Comparison of ENCODE assay signal across 2 cellular contexts in the genomic region with DNA sequence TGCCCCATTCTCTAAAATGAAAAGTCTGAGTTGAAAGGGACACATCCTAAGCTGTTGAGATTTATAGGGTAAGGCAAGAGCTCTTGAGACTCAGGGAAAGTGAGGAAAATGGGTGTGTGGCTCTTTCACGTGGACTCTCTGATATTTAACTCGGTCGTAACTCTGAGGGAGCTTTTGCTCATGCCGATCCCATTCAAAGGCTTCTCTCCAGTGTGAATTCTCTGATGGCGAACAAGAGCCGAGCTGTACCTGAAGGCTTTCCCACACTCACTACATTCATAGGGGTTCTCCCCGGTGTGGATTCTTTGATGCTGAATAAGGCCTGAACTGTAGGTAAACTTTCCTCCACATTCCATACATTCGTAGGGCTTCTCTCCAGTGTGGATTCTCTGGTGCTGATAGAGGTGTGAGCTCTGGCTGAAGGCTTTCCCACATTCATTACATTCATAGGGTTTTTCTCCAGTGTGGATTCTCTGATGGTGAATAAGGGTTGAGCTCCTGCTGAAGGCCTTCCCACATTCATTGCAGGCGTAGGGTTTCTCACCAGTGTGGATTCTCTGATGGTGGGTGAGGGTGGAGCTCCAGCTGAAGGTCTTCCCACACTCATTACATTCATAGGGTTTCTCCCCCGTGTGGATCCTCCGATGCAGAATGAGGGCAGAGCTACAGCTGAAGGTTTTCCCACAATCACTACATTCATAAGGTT.
TF ChIP-seq lines count a peak whose summit lies in the region.

No MANE protein-coding gene starts in this region.

TF ChIP-seq in GM23338, 12 proteins besides CTCF, POLR2A, EP300 and RAD21 (continues in another document):
- no peak for TF ChIP-seq POLR2AphosphoS5 (IDR thresholded peaks at IDR 0.05; ENCODE audit: low read depth)
- TF ChIP-seq CREB1 (CRISPR knock-in tag; IDR thresholded peaks at IDR 0.05; ENCODE audit: low read depth), result no peak
- no peak for TF ChIP-seq STAT1 (IDR thresholded peaks at IDR 0.05; ENCODE audit: unreplicated experiment)
- no peak for TF ChIP-seq NANOG (IDR thresholded peaks at IDR 0.05; ENCODE audit: borderline replicate concordance)
- no peak for TF ChIP-seq ZNF331 (CRISPR knock-in tag; IDR thresholded peaks at IDR 0.05; ENCODE audit: low read depth)
- no peak for TF ChIP-seq ZNF114 (CRISPR knock-in tag; IDR thresholded peaks at IDR 0.05)
- no peak for TF ChIP-seq EZH2 (IDR thresholded peaks at IDR 0.05; ENCODE audit: low read depth, unreplicated experiment)
- TF ChIP-seq, protein P1, sequence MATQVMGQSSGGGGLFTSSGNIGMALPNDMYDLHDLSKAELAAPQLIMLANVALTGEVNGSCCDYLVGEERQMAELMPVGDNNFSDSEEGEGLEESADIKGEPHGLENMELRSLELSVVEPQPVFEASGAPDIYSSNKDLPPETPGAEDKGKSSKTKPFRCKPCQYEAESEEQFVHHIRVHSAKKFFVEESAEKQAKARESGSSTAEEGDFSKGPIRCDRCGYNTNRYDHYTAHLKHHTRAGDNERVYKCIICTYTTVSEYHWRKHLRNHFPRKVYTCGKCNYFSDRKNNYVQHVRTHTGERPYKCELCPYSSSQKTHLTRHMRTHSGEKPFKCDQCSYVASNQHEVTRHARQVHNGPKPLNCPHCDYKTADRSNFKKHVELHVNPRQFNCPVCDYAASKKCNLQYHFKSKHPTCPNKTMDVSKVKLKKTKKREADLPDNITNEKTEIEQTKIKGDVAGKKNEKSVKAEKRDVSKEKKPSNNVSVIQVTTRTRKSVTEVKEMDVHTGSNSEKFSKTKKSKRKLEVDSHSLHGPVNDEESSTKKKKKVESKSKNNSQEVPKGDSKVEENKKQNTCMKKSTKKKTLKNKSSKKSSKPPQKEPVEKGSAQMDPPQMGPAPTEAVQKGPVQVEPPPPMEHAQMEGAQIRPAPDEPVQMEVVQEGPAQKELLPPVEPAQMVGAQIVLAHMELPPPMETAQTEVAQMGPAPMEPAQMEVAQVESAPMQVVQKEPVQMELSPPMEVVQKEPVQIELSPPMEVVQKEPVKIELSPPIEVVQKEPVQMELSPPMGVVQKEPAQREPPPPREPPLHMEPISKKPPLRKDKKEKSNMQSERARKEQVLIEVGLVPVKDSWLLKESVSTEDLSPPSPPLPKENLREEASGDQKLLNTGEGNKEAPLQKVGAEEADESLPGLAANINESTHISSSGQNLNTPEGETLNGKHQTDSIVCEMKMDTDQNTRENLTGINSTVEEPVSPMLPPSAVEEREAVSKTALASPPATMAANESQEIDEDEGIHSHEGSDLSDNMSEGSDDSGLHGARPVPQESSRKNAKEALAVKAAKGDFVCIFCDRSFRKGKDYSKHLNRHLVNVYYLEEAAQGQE (IDR thresholded peaks at IDR 0.05; ENCODE audit: unreplicated experiment), result no peak
- TF ChIP-seq JUNB (IDR thresholded peaks at IDR 0.05; ENCODE audit: unreplicated experiment), result no peak
- TF ChIP-seq, protein P2, sequence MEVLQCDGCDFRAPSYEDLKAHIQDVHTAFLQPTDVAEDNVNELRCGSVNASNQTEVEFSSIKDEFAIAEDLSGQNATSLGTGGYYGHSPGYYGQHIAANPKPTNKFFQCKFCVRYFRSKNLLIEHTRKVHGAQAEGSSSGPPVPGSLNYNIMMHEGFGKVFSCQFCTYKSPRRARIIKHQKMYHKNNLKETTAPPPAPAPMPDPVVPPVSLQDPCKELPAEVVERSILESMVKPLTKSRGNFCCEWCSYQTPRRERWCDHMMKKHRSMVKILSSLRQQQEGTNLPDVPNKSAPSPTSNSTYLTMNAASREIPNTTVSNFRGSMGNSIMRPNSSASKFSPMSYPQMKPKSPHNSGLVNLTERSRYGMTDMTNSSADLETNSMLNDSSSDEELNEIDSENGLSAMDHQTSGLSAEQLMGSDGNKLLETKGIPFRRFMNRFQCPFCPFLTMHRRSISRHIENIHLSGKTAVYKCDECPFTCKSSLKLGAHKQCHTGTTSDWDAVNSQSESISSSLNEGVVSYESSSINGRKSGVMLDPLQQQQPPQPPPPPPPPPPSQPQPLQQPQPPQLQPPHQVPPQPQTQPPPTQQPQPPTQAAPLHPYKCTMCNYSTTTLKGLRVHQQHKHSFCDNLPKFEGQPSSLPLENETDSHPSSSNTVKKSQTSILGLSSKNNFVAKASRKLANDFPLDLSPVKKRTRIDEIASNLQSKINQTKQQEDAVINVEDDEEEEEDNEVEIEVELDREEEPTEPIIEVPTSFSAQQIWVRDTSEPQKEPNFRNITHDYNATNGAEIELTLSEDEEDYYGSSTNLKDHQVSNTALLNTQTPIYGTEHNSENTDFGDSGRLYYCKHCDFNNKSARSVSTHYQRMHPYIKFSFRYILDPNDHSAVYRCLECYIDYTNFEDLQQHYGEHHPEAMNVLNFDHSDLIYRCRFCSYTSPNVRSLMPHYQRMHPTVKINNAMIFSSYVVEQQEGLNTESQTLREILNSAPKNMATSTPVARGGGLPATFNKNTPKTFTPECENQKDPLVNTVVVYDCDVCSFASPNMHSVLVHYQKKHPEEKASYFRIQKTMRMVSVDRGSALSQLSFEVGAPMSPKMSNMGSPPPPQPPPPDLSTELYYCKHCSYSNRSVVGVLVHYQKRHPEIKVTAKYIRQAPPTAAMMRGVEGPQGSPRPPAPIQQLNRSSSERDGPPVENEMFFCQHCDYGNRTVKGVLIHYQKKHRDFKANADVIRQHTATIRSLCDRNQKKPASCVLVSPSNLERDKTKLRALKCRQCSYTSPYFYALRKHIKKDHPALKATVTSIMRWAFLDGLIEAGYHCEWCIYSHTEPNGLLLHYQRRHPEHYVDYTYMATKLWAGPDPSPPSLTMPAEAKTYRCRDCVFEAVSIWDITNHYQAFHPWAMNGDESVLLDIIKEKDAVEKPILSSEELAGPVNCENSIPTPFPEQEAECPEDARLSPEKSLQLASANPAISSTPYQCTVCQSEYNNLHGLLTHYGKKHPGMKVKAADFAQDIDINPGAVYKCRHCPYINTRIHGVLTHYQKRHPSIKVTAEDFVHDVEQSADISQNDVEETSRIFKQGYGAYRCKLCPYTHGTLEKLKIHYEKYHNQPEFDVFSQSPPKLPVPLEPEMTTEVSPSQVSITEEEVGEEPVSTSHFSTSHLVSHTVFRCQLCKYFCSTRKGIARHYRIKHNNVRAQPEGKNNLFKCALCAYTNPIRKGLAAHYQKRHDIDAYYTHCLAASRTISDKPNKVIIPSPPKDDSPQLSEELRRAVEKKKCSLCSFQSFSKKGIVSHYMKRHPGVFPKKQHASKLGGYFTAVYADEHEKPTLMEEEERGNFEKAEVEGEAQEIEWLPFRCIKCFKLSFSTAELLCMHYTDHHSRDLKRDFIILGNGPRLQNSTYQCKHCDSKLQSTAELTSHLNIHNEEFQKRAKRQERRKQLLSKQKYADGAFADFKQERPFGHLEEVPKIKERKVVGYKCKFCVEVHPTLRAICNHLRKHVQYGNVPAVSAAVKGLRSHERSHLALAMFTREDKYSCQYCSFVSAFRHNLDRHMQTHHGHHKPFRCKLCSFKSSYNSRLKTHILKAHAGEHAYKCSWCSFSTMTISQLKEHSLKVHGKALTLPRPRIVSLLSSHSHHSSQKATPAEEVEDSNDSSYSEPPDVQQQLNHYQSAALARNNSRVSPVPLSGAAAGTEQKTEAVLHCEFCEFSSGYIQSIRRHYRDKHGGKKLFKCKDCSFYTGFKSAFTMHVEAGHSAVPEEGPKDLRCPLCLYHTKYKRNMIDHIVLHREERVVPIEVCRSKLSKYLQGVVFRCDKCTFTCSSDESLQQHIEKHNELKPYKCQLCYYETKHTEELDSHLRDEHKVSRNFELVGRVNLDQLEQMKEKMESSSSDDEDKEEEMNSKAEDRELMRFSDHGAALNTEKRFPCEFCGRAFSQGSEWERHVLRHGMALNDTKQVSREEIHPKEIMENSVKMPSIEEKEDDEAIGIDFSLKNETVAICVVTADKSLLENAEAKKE (CRISPR knock-in tag; IDR thresholded peaks at IDR 0.05), result no peak

TF ChIP-seq in K562, 482 proteins besides CTCF, POLR2A, EP300 and RAD21 (continues in another document):
- peak; percentile 56; the same call in 1 of the 2 replicates for TF ChIP-seq SUPT5H (IDR thresholded peaks at IDR 0.05)
- no peak for TF ChIP-seq ZNF175 (CRISPR knock-in tag; IDR thresholded peaks at IDR 0.05; ENCODE audit: low read depth)
- peak in 1 of 2 experiments; percentile 63; a peak in 2 of 4 replicates for TF ChIP-seq ARNT (IDR thresholded peaks at IDR 0.05)
- TF ChIP-seq, protein P3, sequence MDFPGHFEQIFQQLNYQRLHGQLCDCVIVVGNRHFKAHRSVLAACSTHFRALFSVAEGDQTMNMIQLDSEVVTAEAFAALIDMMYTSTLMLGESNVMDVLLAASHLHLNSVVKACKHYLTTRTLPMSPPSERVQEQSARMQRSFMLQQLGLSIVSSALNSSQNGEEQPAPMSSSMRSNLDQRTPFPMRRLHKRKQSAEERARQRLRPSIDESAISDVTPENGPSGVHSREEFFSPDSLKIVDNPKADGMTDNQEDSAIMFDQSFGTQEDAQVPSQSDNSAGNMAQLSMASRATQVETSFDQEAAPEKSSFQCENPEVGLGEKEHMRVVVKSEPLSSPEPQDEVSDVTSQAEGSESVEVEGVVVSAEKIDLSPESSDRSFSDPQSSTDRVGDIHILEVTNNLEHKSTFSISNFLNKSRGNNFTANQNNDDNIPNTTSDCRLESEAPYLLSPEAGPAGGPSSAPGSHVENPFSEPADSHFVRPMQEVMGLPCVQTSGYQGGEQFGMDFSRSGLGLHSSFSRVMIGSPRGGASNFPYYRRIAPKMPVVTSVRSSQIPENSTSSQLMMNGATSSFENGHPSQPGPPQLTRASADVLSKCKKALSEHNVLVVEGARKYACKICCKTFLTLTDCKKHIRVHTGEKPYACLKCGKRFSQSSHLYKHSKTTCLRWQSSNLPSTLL (IDR thresholded peaks at IDR 0.05), result no peak
- no peak for TF ChIP-seq CHD1 (IDR thresholded peaks at IDR 0.05; ENCODE audit: low read length)
- TF ChIP-seq, protein P4, sequence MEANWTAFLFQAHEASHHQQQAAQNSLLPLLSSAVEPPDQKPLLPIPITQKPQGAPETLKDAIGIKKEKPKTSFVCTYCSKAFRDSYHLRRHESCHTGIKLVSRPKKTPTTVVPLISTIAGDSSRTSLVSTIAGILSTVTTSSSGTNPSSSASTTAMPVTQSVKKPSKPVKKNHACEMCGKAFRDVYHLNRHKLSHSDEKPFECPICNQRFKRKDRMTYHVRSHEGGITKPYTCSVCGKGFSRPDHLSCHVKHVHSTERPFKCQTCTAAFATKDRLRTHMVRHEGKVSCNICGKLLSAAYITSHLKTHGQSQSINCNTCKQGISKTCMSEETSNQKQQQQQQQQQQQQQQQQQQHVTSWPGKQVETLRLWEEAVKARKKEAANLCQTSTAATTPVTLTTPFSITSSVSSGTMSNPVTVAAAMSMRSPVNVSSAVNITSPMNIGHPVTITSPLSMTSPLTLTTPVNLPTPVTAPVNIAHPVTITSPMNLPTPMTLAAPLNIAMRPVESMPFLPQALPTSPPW (CRISPR knock-in tag; IDR thresholded peaks at IDR 0.05), result 0 out of 2 replicates have a peak, but pooled peaks have one; percentile 17
- no peak for TF ChIP-seq SIRT6 (IDR thresholded peaks at IDR 0.05; ENCODE audit: low read depth, low read length)
- TF ChIP-seq NCOA2 (IDR thresholded peaks at IDR 0.05; ENCODE audit: partially characterized antibody in 2 of 2), result no peak
- no peak for TF ChIP-seq POLR2H (tag; IDR thresholded peaks at IDR 0.05; ENCODE audit: low read depth)
- TF ChIP-seq GABPB2 (CRISPR knock-in tag; conservative IDR thresholded peaks at IDR 0.05), result no peak
- TF ChIP-seq, protein P5, sequence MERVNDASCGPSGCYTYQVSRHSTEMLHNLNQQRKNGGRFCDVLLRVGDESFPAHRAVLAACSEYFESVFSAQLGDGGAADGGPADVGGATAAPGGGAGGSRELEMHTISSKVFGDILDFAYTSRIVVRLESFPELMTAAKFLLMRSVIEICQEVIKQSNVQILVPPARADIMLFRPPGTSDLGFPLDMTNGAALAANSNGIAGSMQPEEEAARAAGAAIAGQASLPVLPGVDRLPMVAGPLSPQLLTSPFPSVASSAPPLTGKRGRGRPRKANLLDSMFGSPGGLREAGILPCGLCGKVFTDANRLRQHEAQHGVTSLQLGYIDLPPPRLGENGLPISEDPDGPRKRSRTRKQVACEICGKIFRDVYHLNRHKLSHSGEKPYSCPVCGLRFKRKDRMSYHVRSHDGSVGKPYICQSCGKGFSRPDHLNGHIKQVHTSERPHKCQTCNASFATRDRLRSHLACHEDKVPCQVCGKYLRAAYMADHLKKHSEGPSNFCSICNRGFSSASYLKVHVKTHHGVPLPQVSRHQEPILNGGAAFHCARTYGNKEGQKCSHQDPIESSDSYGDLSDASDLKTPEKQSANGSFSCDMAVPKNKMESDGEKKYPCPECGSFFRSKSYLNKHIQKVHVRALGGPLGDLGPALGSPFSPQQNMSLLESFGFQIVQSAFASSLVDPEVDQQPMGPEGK (CRISPR knock-in tag; IDR thresholded peaks at IDR 0.05; ENCODE audit: borderline replicate concordance), result no peak
- TF ChIP-seq ZBED1 (IDR thresholded peaks at IDR 0.05), result no peak
- TF ChIP-seq, protein P6, sequence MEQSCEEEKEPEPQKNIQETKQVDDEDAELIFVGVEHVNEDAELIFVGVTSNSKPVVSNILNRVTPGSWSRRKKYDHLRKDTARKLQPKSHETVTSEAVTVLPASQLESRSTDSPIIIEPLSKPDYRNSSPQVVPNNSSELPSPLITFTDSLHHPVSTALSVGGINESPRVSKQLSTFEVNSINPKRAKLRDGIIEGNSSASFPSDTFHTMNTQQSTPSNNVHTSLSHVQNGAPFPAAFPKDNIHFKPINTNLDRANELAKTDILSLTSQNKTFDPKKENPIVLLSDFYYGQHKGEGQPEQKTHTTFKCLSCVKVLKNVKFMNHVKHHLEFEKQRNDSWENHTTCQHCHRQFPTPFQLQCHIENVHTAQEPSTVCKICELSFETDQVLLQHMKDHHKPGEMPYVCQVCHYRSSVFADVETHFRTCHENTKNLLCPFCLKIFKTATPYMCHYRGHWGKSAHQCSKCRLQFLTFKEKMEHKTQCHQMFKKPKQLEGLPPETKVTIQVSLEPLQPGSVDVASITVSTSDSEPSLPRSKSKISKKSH (CRISPR knock-in tag; IDR thresholded peaks at IDR 0.05), result peak; percentile 47
- TF ChIP-seq PRMT5 (CRISPR knock-in tag; IDR thresholded peaks at IDR 0.05), result no peak
- no peak for TF ChIP-seq ZNF668 (CRISPR knock-in tag; IDR thresholded peaks at IDR 0.05)
- TF ChIP-seq, protein P7, sequence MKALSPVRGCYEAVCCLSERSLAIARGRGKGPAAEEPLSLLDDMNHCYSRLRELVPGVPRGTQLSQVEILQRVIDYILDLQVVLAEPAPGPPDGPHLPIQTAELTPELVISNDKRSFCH (CRISPR knock-in tag; IDR thresholded peaks at IDR 0.05), result no peak
- TF ChIP-seq, protein P7 (tag; IDR thresholded peaks at IDR 0.05), result no peak
- TF ChIP-seq RBM25 (IDR thresholded peaks at IDR 0.05; ENCODE audit: low read depth, low read length, severe bottlenecking), result peak; percentile 85
- peak; percentile 100 for TF ChIP-seq TRIM28 (IDR thresholded peaks at IDR 0.05)
- no peak for TF ChIP-seq ATF1 (CRISPR knock-in tag; IDR thresholded peaks at IDR 0.05)
- TF ChIP-seq ATF1 (tag; IDR thresholded peaks at IDR 0.05), result no peak
- TF ChIP-seq NR1H2 (CRISPR knock-in tag; IDR thresholded peaks at IDR 0.05), result no peak
- TF ChIP-seq, protein P8, sequence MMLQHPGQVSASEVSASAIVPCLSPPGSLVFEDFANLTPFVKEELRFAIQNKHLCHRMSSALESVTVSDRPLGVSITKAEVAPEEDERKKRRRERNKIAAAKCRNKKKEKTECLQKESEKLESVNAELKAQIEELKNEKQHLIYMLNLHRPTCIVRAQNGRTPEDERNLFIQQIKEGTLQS (IDR thresholded peaks at IDR 0.05), result no peak
- TF ChIP-seq, protein P8 (CRISPR knock-in tag; conservative IDR thresholded peaks at IDR 0.05), result no peak
- no peak for TF ChIP-seq NR2C2 (CRISPR knock-in tag; IDR thresholded peaks at IDR 0.05)
- TF ChIP-seq NR2C2 (tag; IDR thresholded peaks at IDR 0.05), result no peak
- TF ChIP-seq CBX3 (IDR thresholded peaks at IDR 0.05; ENCODE audit: borderline replicate concordance in 1 of 2, low read length in 2 of 2), result peak in 1 of 2 experiments; percentile 98; a peak in 2 of 3 replicates
- no peak for TF ChIP-seq PTRF (tag; IDR thresholded peaks at IDR 0.05)
- TF ChIP-seq EP400 (IDR thresholded peaks at IDR 0.05), result 0 out of 2 replicates have a peak, but pooled peaks have one; percentile 22
